In the genomic region with DNA sequence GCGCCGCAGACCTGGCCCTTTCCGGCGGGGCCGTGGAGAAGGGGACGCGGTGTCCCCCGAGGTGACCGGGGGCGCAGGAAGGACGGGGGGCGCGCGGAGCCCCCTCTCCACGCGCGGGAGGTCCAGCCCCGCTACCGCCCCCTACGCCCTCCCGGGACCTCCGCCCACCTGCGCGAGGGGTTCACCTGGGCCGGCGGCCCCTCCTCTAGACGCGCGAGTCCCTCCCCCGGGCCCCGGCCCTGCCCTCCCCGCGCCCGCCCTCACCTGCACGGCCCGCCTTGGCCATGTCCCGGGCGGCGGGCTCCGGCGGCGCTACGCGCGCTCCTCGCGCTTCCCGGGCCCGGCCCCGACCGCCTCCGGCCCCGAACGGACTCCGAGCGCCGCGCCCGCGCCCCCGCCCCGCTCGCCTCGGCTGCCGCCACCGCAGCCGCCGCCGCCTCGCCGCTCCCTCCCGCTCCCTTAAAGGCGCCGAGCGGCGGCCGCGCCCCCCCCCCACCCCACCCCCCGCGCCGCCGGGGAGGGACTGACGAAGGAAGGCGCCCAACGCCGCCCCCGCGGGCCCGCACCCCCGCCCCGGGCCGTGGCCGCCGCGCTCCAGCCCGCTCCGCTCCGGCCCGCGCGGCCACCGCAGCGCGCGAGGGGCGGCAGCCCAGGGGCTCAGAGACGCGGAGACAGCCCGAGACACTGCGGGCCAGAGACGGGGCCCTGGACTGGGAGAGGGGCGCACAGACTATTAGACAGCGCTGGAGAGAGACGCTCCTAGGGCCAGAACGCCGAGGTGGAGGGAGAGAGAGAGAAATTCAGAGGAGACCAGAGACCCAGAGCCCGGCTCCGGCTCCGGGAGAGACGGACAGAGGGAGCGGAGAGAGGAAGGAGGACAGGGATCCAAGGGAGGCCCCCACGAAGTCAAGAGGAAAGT, we compare ENCODE assay signal across 8 cellular contexts. TPM values are rescaled to one million over a fixed set of nuclear protein-coding genes. Genes with fewer than 3 reads are reported as not detected.
DNase-seq lines count a peak whose midpoint lies in the region; ATAC-seq and TF ChIP-seq lines count a peak whose summit lies in the region.

A gene (minus strand): TSS at position 435 of the 919 bp plus-strand sequence. CDS start 149 bp downstream, at position 286.

- WGBS in mesodermal cell (ENCODE audit: insufficient coverage in 2 of 2), 2 experiments, result 2 to 3% methylated on average over 57 to 67 of the region's 122 CpGs
- WGBS in urinary bladder, result under 1% methylated on average over 116 of the region's 122 CpGs

- peak within 1 kb of the TSS; percentile 65 for H3K4me3 ChIP-seq in HUES6 (ENCODE audit: low read depth, low read length)
- H3K4me3 ChIP-seq in colonic mucosa, result peak within 1 kb of the TSS; percentile 61
- H3K4me3 ChIP-seq in mesodermal cell (ENCODE audit: extremely low read depth, insufficient read depth, low read length, poor library complexity, severe bottlenecking), result peak within 1 kb of the TSS; percentile 33
- H3K4me3 ChIP-seq in urinary bladder (ENCODE audit: low read depth, low read length), result peak within 1 kb of the TSS; percentile 60

- H3K9ac ChIP-seq in HUES6 (ENCODE audit: low read length) (peak within 1 kb of the TSS; percentile 8), colonic mucosa (ENCODE audit: low read depth in 2 of 2, low read length in 2 of 2) (peak within 1 kb of the TSS; percentile 78 to 91)

- no peaks in the 10 kb centered on the region for H3K9me3 ChIP-seq in HUES6 (ENCODE audit: control insufficient read depth, insufficient read depth, low read depth, low read length)
- no peaks in the 10 kb centered on the region for H3K9me3 ChIP-seq in colonic mucosa
- H3K9me3 ChIP-seq in mesodermal cell (ENCODE audit: control insufficient read depth, low read length), result no peaks in the 10 kb centered on the region

- intact Hi-C loops in colonic mucosa (cut with DNase I), result no loop called here

- ATAC-seq in GM19023 (IDR thresholded peaks at IDR 0.05; ENCODE audit: unreplicated experiment) (no peak), HG02970 (IDR thresholded peaks at IDR 0.05; ENCODE audit: low FRiP score, unreplicated experiment) (no peak)

- H3K36me3 ChIP-seq in HUES6 (ENCODE audit: control insufficient read depth, insufficient read depth, low read length), result no peaks in the 10 kb centered on the region
- H3K36me3 ChIP-seq in colonic mucosa, result no peaks in the 10 kb centered on the region
- H3K36me3 ChIP-seq in mesodermal cell (ENCODE audit: control insufficient read depth, insufficient read depth, low read length), result no peaks in the 10 kb centered on the region
- H3K36me3 ChIP-seq in urinary bladder (ENCODE audit: insufficient read depth), result no peaks in the 10 kb centered on the region

- H3K4me1 ChIP-seq in HUES6 (ENCODE audit: control insufficient read depth, insufficient read depth, low read length) (peaks cover 15% of the 10 kb centered on the region), colonic mucosa (peaks cover 9% of the 10 kb centered on the region), mesodermal cell (ENCODE audit: control insufficient read depth, insufficient read depth, low read length, poor library complexity, severe bottlenecking) (peaks cover 5% of the 10 kb centered on the region), urinary bladder (ENCODE audit: insufficient read depth) (no peaks in the 10 kb centered on the region)

- H3K27me3 ChIP-seq in HUES6 (ENCODE audit: control insufficient read depth, insufficient read depth, low read length) (peaks cover 75% of the 10 kb centered on the region), colonic mucosa (peaks cover 4% of the 10 kb centered on the region)

- DNase-seq in A172 (ENCODE audit: low spot score), result no peak
- peak; percentile 42 for DNase-seq in colonic mucosa
- DNase-seq in Kasumi-1 (lab: John Stamatoyannopoulos, UW), result no peak

- H3K27ac ChIP-seq in HUES6 (ENCODE audit: low read depth, low read length), result no peak within 1 kb of the TSS
- H3K27ac ChIP-seq in colonic mucosa, result peak within 1 kb of the TSS; percentile 51
- no peak within 1 kb of the TSS for H3K27ac ChIP-seq in mesodermal cell (ENCODE audit: low read depth, low read length, severe bottlenecking)
- H3K27ac ChIP-seq in urinary bladder (ENCODE audit: low read depth), result no peak within 1 kb of the TSS

- TF ChIP-seq CTCF in colonic mucosa (IDR thresholded peaks at IDR 0.05), result no peak

RNA-seq across cellular contexts. Expression of the gene that starts here (rescaled TPM):
- total RNA-seq in A172 (2014; rRNA removed; shearing (Covaris generic)), result 9.8 and 13.0 TPM in 2 replicates
- 10 to 100 TPM; 11.3 to 18.2 TPM for total RNA-seq in colonic mucosa
- 0.52 TPM for polyA plus RNA-seq in mesodermal cell (2013, experiment 1 of 2)
- 0.51 TPM for polyA plus RNA-seq in mesodermal cell (2013, experiment 2 of 2)
- total RNA-seq in urinary bladder, result 2.3 TPM
- polyA plus RNA-seq in urinary bladder, result 10.1 TPM
